1 cellular context compared by ENCODE assay signal in the genomic region with DNA sequence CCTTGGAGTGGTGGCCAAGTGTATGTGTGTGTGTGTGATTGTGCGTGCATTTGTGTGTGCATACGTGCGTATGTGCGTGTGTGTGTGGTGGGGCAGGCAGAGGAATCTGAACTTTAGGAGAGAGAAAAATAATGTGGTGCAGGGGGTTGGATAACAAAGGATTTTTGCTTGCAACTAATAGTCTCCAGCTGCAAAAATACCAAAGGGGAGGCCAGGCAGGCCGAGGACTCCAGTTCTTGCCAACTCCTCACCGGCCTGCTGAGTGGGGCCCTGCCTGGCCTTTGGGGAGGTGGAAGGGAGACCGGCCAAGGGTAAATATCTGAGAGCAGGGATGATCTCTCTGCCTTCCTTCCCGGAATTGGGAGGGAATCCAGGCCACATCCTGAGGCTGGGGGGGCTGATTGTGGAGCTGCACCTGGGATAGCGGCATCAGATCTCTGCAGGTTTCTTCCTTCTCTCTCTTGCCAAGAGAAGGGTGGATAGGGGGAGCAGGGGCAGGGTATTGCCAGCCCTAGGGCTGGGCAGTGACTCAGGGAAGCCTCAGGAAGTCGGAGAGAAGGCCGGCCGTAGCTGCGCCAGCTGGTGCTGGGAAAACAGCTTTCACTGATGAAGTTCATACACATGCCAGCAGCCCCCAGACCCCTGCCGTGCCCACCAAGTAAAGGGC.
TF ChIP-seq lines count a peak whose summit lies in the region.

No MANE protein-coding gene starts in this region.

TF ChIP-seq in GM23338, 12 proteins besides CTCF, POLR2A, EP300 and RAD21:
- TF ChIP-seq, protein P1, sequence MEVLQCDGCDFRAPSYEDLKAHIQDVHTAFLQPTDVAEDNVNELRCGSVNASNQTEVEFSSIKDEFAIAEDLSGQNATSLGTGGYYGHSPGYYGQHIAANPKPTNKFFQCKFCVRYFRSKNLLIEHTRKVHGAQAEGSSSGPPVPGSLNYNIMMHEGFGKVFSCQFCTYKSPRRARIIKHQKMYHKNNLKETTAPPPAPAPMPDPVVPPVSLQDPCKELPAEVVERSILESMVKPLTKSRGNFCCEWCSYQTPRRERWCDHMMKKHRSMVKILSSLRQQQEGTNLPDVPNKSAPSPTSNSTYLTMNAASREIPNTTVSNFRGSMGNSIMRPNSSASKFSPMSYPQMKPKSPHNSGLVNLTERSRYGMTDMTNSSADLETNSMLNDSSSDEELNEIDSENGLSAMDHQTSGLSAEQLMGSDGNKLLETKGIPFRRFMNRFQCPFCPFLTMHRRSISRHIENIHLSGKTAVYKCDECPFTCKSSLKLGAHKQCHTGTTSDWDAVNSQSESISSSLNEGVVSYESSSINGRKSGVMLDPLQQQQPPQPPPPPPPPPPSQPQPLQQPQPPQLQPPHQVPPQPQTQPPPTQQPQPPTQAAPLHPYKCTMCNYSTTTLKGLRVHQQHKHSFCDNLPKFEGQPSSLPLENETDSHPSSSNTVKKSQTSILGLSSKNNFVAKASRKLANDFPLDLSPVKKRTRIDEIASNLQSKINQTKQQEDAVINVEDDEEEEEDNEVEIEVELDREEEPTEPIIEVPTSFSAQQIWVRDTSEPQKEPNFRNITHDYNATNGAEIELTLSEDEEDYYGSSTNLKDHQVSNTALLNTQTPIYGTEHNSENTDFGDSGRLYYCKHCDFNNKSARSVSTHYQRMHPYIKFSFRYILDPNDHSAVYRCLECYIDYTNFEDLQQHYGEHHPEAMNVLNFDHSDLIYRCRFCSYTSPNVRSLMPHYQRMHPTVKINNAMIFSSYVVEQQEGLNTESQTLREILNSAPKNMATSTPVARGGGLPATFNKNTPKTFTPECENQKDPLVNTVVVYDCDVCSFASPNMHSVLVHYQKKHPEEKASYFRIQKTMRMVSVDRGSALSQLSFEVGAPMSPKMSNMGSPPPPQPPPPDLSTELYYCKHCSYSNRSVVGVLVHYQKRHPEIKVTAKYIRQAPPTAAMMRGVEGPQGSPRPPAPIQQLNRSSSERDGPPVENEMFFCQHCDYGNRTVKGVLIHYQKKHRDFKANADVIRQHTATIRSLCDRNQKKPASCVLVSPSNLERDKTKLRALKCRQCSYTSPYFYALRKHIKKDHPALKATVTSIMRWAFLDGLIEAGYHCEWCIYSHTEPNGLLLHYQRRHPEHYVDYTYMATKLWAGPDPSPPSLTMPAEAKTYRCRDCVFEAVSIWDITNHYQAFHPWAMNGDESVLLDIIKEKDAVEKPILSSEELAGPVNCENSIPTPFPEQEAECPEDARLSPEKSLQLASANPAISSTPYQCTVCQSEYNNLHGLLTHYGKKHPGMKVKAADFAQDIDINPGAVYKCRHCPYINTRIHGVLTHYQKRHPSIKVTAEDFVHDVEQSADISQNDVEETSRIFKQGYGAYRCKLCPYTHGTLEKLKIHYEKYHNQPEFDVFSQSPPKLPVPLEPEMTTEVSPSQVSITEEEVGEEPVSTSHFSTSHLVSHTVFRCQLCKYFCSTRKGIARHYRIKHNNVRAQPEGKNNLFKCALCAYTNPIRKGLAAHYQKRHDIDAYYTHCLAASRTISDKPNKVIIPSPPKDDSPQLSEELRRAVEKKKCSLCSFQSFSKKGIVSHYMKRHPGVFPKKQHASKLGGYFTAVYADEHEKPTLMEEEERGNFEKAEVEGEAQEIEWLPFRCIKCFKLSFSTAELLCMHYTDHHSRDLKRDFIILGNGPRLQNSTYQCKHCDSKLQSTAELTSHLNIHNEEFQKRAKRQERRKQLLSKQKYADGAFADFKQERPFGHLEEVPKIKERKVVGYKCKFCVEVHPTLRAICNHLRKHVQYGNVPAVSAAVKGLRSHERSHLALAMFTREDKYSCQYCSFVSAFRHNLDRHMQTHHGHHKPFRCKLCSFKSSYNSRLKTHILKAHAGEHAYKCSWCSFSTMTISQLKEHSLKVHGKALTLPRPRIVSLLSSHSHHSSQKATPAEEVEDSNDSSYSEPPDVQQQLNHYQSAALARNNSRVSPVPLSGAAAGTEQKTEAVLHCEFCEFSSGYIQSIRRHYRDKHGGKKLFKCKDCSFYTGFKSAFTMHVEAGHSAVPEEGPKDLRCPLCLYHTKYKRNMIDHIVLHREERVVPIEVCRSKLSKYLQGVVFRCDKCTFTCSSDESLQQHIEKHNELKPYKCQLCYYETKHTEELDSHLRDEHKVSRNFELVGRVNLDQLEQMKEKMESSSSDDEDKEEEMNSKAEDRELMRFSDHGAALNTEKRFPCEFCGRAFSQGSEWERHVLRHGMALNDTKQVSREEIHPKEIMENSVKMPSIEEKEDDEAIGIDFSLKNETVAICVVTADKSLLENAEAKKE (CRISPR knock-in tag; IDR thresholded peaks at IDR 0.05), result no peak
- TF ChIP-seq CREB1 (CRISPR knock-in tag; IDR thresholded peaks at IDR 0.05; ENCODE audit: low read depth), result no peak
- TF ChIP-seq STAT1 (IDR thresholded peaks at IDR 0.05; ENCODE audit: unreplicated experiment), result no peak
- no peak for TF ChIP-seq NANOG (IDR thresholded peaks at IDR 0.05; ENCODE audit: borderline replicate concordance)
- no peak for TF ChIP-seq EZH2phosphoT487 (IDR thresholded peaks at IDR 0.05; ENCODE audit: unreplicated experiment)
- TF ChIP-seq, protein P2, sequence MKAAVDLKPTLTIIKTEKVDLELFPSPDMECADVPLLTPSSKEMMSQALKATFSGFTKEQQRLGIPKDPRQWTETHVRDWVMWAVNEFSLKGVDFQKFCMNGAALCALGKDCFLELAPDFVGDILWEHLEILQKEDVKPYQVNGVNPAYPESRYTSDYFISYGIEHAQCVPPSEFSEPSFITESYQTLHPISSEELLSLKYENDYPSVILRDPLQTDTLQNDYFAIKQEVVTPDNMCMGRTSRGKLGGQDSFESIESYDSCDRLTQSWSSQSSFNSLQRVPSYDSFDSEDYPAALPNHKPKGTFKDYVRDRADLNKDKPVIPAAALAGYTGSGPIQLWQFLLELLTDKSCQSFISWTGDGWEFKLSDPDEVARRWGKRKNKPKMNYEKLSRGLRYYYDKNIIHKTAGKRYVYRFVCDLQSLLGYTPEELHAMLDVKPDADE (IDR thresholded peaks at IDR 0.05), result no peak
- TF ChIP-seq, protein P3, sequence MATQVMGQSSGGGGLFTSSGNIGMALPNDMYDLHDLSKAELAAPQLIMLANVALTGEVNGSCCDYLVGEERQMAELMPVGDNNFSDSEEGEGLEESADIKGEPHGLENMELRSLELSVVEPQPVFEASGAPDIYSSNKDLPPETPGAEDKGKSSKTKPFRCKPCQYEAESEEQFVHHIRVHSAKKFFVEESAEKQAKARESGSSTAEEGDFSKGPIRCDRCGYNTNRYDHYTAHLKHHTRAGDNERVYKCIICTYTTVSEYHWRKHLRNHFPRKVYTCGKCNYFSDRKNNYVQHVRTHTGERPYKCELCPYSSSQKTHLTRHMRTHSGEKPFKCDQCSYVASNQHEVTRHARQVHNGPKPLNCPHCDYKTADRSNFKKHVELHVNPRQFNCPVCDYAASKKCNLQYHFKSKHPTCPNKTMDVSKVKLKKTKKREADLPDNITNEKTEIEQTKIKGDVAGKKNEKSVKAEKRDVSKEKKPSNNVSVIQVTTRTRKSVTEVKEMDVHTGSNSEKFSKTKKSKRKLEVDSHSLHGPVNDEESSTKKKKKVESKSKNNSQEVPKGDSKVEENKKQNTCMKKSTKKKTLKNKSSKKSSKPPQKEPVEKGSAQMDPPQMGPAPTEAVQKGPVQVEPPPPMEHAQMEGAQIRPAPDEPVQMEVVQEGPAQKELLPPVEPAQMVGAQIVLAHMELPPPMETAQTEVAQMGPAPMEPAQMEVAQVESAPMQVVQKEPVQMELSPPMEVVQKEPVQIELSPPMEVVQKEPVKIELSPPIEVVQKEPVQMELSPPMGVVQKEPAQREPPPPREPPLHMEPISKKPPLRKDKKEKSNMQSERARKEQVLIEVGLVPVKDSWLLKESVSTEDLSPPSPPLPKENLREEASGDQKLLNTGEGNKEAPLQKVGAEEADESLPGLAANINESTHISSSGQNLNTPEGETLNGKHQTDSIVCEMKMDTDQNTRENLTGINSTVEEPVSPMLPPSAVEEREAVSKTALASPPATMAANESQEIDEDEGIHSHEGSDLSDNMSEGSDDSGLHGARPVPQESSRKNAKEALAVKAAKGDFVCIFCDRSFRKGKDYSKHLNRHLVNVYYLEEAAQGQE (IDR thresholded peaks at IDR 0.05; ENCODE audit: unreplicated experiment), result no peak
- TF ChIP-seq ZNF114 (CRISPR knock-in tag; IDR thresholded peaks at IDR 0.05), result no peak
- TF ChIP-seq JUNB (IDR thresholded peaks at IDR 0.05; ENCODE audit: unreplicated experiment), result no peak
- no peak for TF ChIP-seq POLR2AphosphoS5 (IDR thresholded peaks at IDR 0.05; ENCODE audit: low read depth)
- TF ChIP-seq ZNF331 (CRISPR knock-in tag; IDR thresholded peaks at IDR 0.05; ENCODE audit: low read depth), result no peak
